Comparison of ENCODE assay signal across 19 cellular contexts in genomic region chr10:32366111-32366510, GRCh38. TPM values are rescaled to one million over a fixed set of nuclear protein-coding genes. Genes with fewer than 3 reads are reported as not detected.
DNase-seq lines count a peak whose midpoint lies in the region; ATAC-seq, FAIRE-seq and TF ChIP-seq lines count a peak whose summit lies in the region.
"Had no signal": no experiment of that assay in that cellular context is flagged by ENCODE, and none has a peak within 500 bp of the region (broad histone marks: within the 10 kb centered on the region; RNA-seq: fewer than 3 reads in every experiment).

No MANE protein-coding gene starts in this region.

- H3K4me3 Mint-ChIP-seq in activated naive CD4-positive, alpha-beta T cell treated with anti-CD3 and anti-CD28 coated beads for 36 hours: peak overlapping the region; percentile 46
- H3K4me3 Mint-ChIP-seq in activated T-helper 1 cell treated with anti-CD3 and anti-CD28 coated beads, Interleukin-12 subunit alpha, Interleukin-12 subunit beta, Interleukin-2, Interleukin-4 antibody, amounts not matched to agents 30 ng/mL and 10 ng/mL and 1 ng/mL, durations not matched to agents 14 hours and 24 hours and 36 hours: peak overlapping the region; percentile 58
- H3K4me3 Mint-ChIP-seq: GM23338 had no signal

- WGBS in pancreas, 2 donors: 62 to 85% methylated on average over 4 of the region's 4 CpGs

- TF ChIP-seq CTCF in pancreas (IDR thresholded peaks at IDR 0.05): no peak
- no peak for TF ChIP-seq CTCF in WERI-Rb-1 (IDR thresholded peaks at IDR 0.05; ENCODE audit: low read depth, low read length)

- no peak for DNase-seq in activated naive CD4-positive, alpha-beta T cell treated with anti-CD3 and anti-CD28 coated beads for 36 hours
- no peak for DNase-seq in activated naive CD4-positive, alpha-beta T cell treated with anti-CD3 and anti-CD28 coated beads, Interleukin-2, amount 50 U/mL, for 72 hours (ENCODE audit: low spot score in 2 of 2)
- DNase-seq in GM12891 (ENCODE audit: insufficient read length, low spot score): no peak
- DNase-seq in activated T-helper 1 cell treated with anti-CD3 and anti-CD28 coated beads, Interleukin-12 subunit alpha, Interleukin-12 subunit beta, Interleukin-2, Interleukin-4 antibody, amounts not matched to agents 30 ng/mL and 10 ng/mL and 1 ng/mL, durations not matched to agents 14 hours and 24 hours and 36 hours (ENCODE audit: low spot score): no peak
- no peak for DNase-seq in pancreas
- DNase-seq in WERI-Rb-1: no peak
- no peak for DNase-seq in NOMO-1 treated with DMSO at 0.1 percent for 48 hours (lab: John Stamatoyannopoulos, UW; ENCODE audit: unreplicated experiment)
- DNase-seq: aorta; effector memory CD4-positive, alpha-beta T cell; EL; esophagus squamous epithelium; NCI-H1048; NCI-H2029 treated with DMSO at 0.1 percent for 48 hours; Peyer's patch; right cardiac atrium; stimulated activated CD4-positive, alpha-beta T cell treated with anti-CD3 and anti-CD28 coated beads, Interleukin-15, amount 100 ng/mL, for 24 hours; thyroid gland had no signal

- peaks cover 5 to 12% (median 8%) of the 10 kb centered on the region in 3 donors for H3K4me1 ChIP-seq in pancreas

- no peaks in the 10 kb centered on the region for H3K27me3 ChIP-seq in pancreas
- no peaks in the 10 kb centered on the region for H3K27me3 ChIP-seq in WERI-Rb-1 (ENCODE audit: insufficient read depth, low read depth, severe bottlenecking)
- H3K27me3 ChIP-seq: esophagus squamous epithelium, Peyer's patch, thyroid gland had no signal

- H3K36me3 ChIP-seq in pancreas (no peaks in the 10 kb centered on the region), WERI-Rb-1 (no peaks in the 10 kb centered on the region)
- H3K36me3 ChIP-seq: esophagus squamous epithelium, Peyer's patch, thyroid gland had no signal

- intact Hi-C loops in activated naive CD4-positive, alpha-beta T cell treated with anti-CD3 and anti-CD28 coated beads for 36 hours (cut with micrococcal nuclease): loop anchor here (2.0 to 5.0 kb wide), 2 partner anchors 13 to 504 kb away; no protein-coding TSS in a partner anchor
- intact Hi-C loops in activated T-helper 1 cell treated with anti-CD3 and anti-CD28 coated beads, Interleukin-12 subunit alpha, Interleukin-12 subunit beta, Interleukin-2, Interleukin-4 antibody, amounts not matched to agents 30 ng/mL and 10 ng/mL and 1 ng/mL, durations not matched to agents 14 hours and 24 hours and 36 hours (cut with micrococcal nuclease): loop anchor here (1.0 to 5.0 kb wide), 2 partner anchors 9 to 504 kb away; no protein-coding TSS in a partner anchor
- intact Hi-C loops in pancreas (cut with DNase I): no loop called here

- CTCF ChIA-PET in activated naive CD4-positive, alpha-beta T cell treated with anti-CD3 and anti-CD28 coated beads for 36 hours (lab: Charles Lee): interaction anchor here (0.6 to 3.8 kb wide), 6 partner anchors 13 to 155 kb away, joined by 3 to 29 read pairs (median 6); no protein-coding TSS in a partner anchor

- H3K36me3 Mint-ChIP-seq in activated naive CD4-positive, alpha-beta T cell treated with anti-CD3 and anti-CD28 coated beads for 36 hours (ENCODE audit: low read depth): no peaks in the 10 kb centered on the region
- H3K36me3 Mint-ChIP-seq in activated naive CD4-positive, alpha-beta T cell treated with anti-CD3 and anti-CD28 coated beads, Interleukin-2, amount 50 U/mL, for 72 hours: peaks cover 0 to 6% of the 10 kb centered on the region in 2 donors
- H3K36me3 Mint-ChIP-seq in activated T-helper 1 cell treated with anti-CD3 and anti-CD28 coated beads, Interleukin-12 subunit alpha, Interleukin-12 subunit beta, Interleukin-2, Interleukin-4 antibody, amounts not matched to agents 30 ng/mL and 10 ng/mL and 1 ng/mL, durations not matched to agents 14 hours and 24 hours and 36 hours (ENCODE audit: low read depth): peaks cover 2% of the 10 kb centered on the region

- H3K9me3 ChIP-seq in pancreas (no peaks in the 10 kb centered on the region), WERI-Rb-1 (ENCODE audit: severe bottlenecking) (no peaks in the 10 kb centered on the region)
- H3K9me3 ChIP-seq: esophagus squamous epithelium, Peyer's patch, thyroid gland had no signal

- H3K4me1 Mint-ChIP-seq in activated naive CD4-positive, alpha-beta T cell treated with anti-CD3 and anti-CD28 coated beads for 36 hours (ENCODE audit: low read depth): peaks cover 69% of the 10 kb centered on the region
- H3K4me1 Mint-ChIP-seq in activated T-helper 1 cell treated with anti-CD3 and anti-CD28 coated beads, Interleukin-12 subunit alpha, Interleukin-12 subunit beta, Interleukin-2, Interleukin-4 antibody, amounts not matched to agents 30 ng/mL and 10 ng/mL and 1 ng/mL, durations not matched to agents 14 hours and 24 hours and 36 hours (ENCODE audit: low read depth): peaks cover 56% of the 10 kb centered on the region

- H3K27ac Mint-ChIP-seq in activated naive CD4-positive, alpha-beta T cell treated with anti-CD3 and anti-CD28 coated beads for 36 hours: no peak overlapping the region
- H3K27ac Mint-ChIP-seq in activated naive CD4-positive, alpha-beta T cell treated with anti-CD3 and anti-CD28 coated beads, Interleukin-2, amount 50 U/mL, for 72 hours: no peak overlapping the region
- H3K27ac Mint-ChIP-seq in activated T-helper 1 cell treated with anti-CD3 and anti-CD28 coated beads, Interleukin-12 subunit alpha, Interleukin-12 subunit beta, Interleukin-2, Interleukin-4 antibody, amounts not matched to agents 30 ng/mL and 10 ng/mL and 1 ng/mL, durations not matched to agents 14 hours and 24 hours and 36 hours: no peak overlapping the region
- H3K27ac Mint-ChIP-seq: GM23338 had no signal

- TF ChIP-seq POLR2A in GM12891 (IDR thresholded peaks at IDR 0.05; ENCODE audit: low read depth, low read length): no peak

- FAIRE-seq in GM12891 (lab: Jason Lieb, UNC) (peak; percentile 47), pancreas (lab: Jason Lieb, UNC) (peak; percentile 45)

- no peaks in the 10 kb centered on the region for H3K27me3 Mint-ChIP-seq in activated naive CD4-positive, alpha-beta T cell treated with anti-CD3 and anti-CD28 coated beads for 36 hours (ENCODE audit: low read depth)
- H3K27me3 Mint-ChIP-seq in activated T-helper 1 cell treated with anti-CD3 and anti-CD28 coated beads, Interleukin-12 subunit alpha, Interleukin-12 subunit beta, Interleukin-2, Interleukin-4 antibody, amounts not matched to agents 30 ng/mL and 10 ng/mL and 1 ng/mL, durations not matched to agents 14 hours and 24 hours and 36 hours (ENCODE audit: insufficient read depth): no peaks in the 10 kb centered on the region

- H3K9me3 Mint-ChIP-seq in activated naive CD4-positive, alpha-beta T cell treated with anti-CD3 and anti-CD28 coated beads for 36 hours: no peaks in the 10 kb centered on the region
- no peaks in the 10 kb centered on the region for H3K9me3 Mint-ChIP-seq in activated naive CD4-positive, alpha-beta T cell treated with anti-CD3 and anti-CD28 coated beads, Interleukin-2, amount 50 U/mL, for 72 hours
- no peaks in the 10 kb centered on the region for H3K9me3 Mint-ChIP-seq in activated T-helper 1 cell treated with anti-CD3 and anti-CD28 coated beads, Interleukin-12 subunit alpha, Interleukin-12 subunit beta, Interleukin-2, Interleukin-4 antibody, amounts not matched to agents 30 ng/mL and 10 ng/mL and 1 ng/mL, durations not matched to agents 14 hours and 24 hours and 36 hours
- H3K9me3 Mint-ChIP-seq: GM23338 had no signal

- H3K4me3 ChIP-seq in pancreas (no peak overlapping the region), WERI-Rb-1 (ENCODE audit: low read depth, low read length) (no peak overlapping the region)
- H3K4me3 ChIP-seq: GM23338, Peyer's patch, thyroid gland had no signal

- H3K27ac ChIP-seq in pancreas: no peak overlapping the region
- H3K27ac ChIP-seq in WERI-Rb-1: no peak overlapping the region
- H3K27ac ChIP-seq: esophagus squamous epithelium, Peyer's patch had no signal

- no peak for ATAC-seq in activated naive CD4-positive, alpha-beta T cell treated with anti-CD3 and anti-CD28 coated beads, Interleukin-2, amount 50 U/mL, for 72 hours
- ATAC-seq in pancreas: no peak
- ATAC-seq in GM19324 (IDR thresholded peaks at IDR 0.05; ENCODE audit: low FRiP score, unreplicated experiment): no peak
- ATAC-seq: GM23338, right cardiac atrium had no signal

TF ChIP-seq in GM12891, 5 proteins besides CTCF, POLR2A, EP300 and RAD21:
- no peak for TF ChIP-seq PAX5 (IDR thresholded peaks at IDR 0.05; ENCODE audit: insufficient read depth, low read length, severe bottlenecking)
- no peak for TF ChIP-seq POLR2AphosphoS5 (IDR thresholded peaks at IDR 0.05; ENCODE audit: low read depth, low read length)
- TF ChIP-seq POU2F2 (IDR thresholded peaks at IDR 0.05; ENCODE audit: low read depth, low read length): no peak
- TF ChIP-seq TAF1 (IDR thresholded peaks at IDR 0.05; ENCODE audit: low read depth, low read length): no peak
- no peak for TF ChIP-seq SPI1 (IDR thresholded peaks at IDR 0.05; ENCODE audit: low read depth, low read length)
TF ChIP-seq in GM12891: peak in this region for 0.

RNA-seq across cellular contexts. Expression of gene EPC1, which starts 19.2 kb away (rescaled TPM):
- 10 to 100 TPM; 29.4 to 33.5 TPM for total RNA-seq in activated naive CD4-positive, alpha-beta T cell treated with anti-CD3 and anti-CD28 coated beads for 36 hours
- total RNA-seq in activated naive CD4-positive, alpha-beta T cell treated with anti-CD3 and anti-CD28 coated beads, Interleukin-2, amount 50 U/mL, for 72 hours: 10 to 100 TPM; 28.3 to 40.2 TPM
- 27.3 TPM for polyA plus RNA-seq in GM12891 (2012; ENCODE audit: low read depth, missing spikeins)
- 36.5 and 37.8 TPM in 2 replicates for total RNA-seq in activated T-helper 1 cell treated with anti-CD3 and anti-CD28 coated beads, Interleukin-12 subunit alpha, Interleukin-12 subunit beta, Interleukin-2, Interleukin-4 antibody, amounts not matched to agents 30 ng/mL and 10 ng/mL and 1 ng/mL, durations not matched to agents 14 hours and 24 hours and 36 hours
- 10 to 100 TPM; 12.9 to 21.8 (median 16.4) TPM for total RNA-seq in pancreas
- polyA plus RNA-seq in pancreas: 10 to 100 TPM; 11.3 to 19.8 TPM

Comparison
In these comparisons a context has a peak if more than half of its experiments do, and no peak if none do; other contexts are left out.
1. intact Hi-C loops: an anchor here in activated naive CD4-positive, alpha-beta T cell treated with anti-CD3 and anti-CD28 coated beads for 36 hours (2.0 to 5.0 kb wide) and activated T-helper 1 cell treated with anti-CD3 and anti-CD28 coated beads, Interleukin-12 subunit alpha, Interleukin-12 subunit beta, Interleukin-2, Interleukin-4 antibody, amounts not matched to agents 30 ng/mL and 10 ng/mL and 1 ng/mL, durations not matched to agents 14 hours and 24 hours and 36 hours (1.0 to 5.0 kb wide); none called in pancreas.